ENCODE assay signal across 7 cellular contexts in genomic region chr4:2497931-2498330, GRCh38. TPM values are rescaled to one million over a fixed set of nuclear protein-coding genes. Genes with fewer than 3 reads are reported as not detected.
DNase-seq lines count a peak whose midpoint lies in the region; ATAC-seq and FAIRE-seq lines count a peak whose summit lies in the region.

No MANE protein-coding gene starts in this region.

- intact Hi-C loops in sciatic nerve (cut with DNase I) = loop anchor here (1.0 kb wide), 1 partner anchor 26 kb away; no protein-coding TSS in a partner anchor

- DNase-seq in sciatic nerve (ENCODE audit: low spot score) = no peak
- DNase-seq in NCI-H2171 treated with DMSO at 0.1 percent for 48 hours (lab: John Stamatoyannopoulos, UW) = no peak
- no peak for DNase-seq in small intestine
- no peak for DNase-seq in stimulated activated naive CD8-positive, alpha-beta T cell treated with anti-CD3 and anti-CD28 coated beads, Interleukin-15, Interleukin-2, amounts not matched to agents 100 U/mL and 50 U/mL, for 24 hours

- FAIRE-seq in small intestine (lab: Jason Lieb, UNC) = no peak

- no peaks in the 10 kb centered on the region for H3K9me3 ChIP-seq in small intestine (ENCODE audit: control insufficient read depth, low read depth)

- no peak overlapping the region for H3K27ac ChIP-seq in small intestine (ENCODE audit: low read depth in 1 of 2, low read length in 1 of 2)

- H3K36me3 ChIP-seq in small intestine (ENCODE audit: control insufficient read depth in 2 of 2, insufficient read depth in 2 of 2, low read length in 2 of 2) = peaks cover 11 to 15% of the 10 kb centered on the region in 2 donors

- H3K27me3 ChIP-seq in small intestine (ENCODE audit: control insufficient read depth in 2 of 2, insufficient read depth in 2 of 2, low read length in 2 of 2) = no peaks in the 10 kb centered on the region

- ATAC-seq in GM19035 (IDR thresholded peaks at IDR 0.05; ENCODE audit: unreplicated experiment) = peak; percentile 88
- ATAC-seq in HG02588 (IDR thresholded peaks at IDR 0.05; ENCODE audit: unreplicated experiment) = peak; percentile 90
- ATAC-seq in HG03571 (IDR thresholded peaks at IDR 0.05; ENCODE audit: unreplicated experiment) = peak; percentile 90
- peak; percentile 72 for ATAC-seq in sciatic nerve
- ATAC-seq in stimulated activated naive CD8-positive, alpha-beta T cell treated with anti-CD3 and anti-CD28 coated beads, Interleukin-15, Interleukin-2, amounts not matched to agents 100 U/mL and 50 U/mL, for 24 hours = no peak

- no peak overlapping the region for H3K4me3 ChIP-seq in small intestine (ENCODE audit: low read depth in 1 of 2, low read length in 2 of 2)

- H3K4me1 ChIP-seq in small intestine (ENCODE audit: control insufficient read depth in 2 of 2, insufficient read depth in 1 of 2, low read depth in 1 of 2, low read length in 1 of 2) = no peaks in the 10 kb centered on the region

- WGBS in small intestine, 3 donors = 84 to 91% (median 88%) methylated on average over 9 of the region's 9 CpGs

RNA-seq across cellular contexts. Expression of gene RNF4, which starts 29.0 kb away (rescaled TPM):
- total RNA-seq in sciatic nerve = 44.5 TPM
- 10 to 100 TPM; 18.6 to 26.8 (median 26.7) TPM for polyA plus RNA-seq in small intestine

RNA-seq across cellular contexts. Expression of gene FAM193A, which starts 38.5 kb away (rescaled TPM):
- total RNA-seq in sciatic nerve = 47.3 TPM
- 10 to 100 TPM in 2 of 3 donors, 1 to 10 TPM in 1; 10.0 to 13.6 (median 12.1) TPM for polyA plus RNA-seq in small intestine
